30 cellular contexts compared by ENCODE assay signal in the genomic region with DNA sequence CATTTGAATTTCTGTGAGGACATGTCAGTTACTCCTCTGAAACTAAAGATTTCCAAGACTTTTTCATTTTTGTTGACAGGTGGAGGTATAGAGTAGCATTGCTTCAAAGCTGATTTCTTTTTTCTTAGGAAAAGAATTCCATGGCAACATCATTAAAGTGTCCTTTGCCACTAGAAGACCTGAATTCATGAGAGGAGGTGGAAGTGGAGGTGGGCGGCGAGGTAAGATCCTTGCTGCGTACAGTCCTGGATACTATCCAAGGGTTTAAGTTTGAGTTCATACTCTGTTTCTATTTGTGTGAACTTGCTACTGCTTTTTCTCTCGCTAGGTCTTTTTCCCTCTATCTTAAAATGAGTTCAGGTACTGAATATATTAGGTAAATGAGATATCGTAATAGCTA. TPM values are rescaled to one million over a fixed set of nuclear protein-coding genes. Genes with fewer than 3 reads are reported as not detected.
DNase-seq lines count a peak whose midpoint lies in the region; ATAC-seq, FAIRE-seq and TF ChIP-seq lines count a peak whose summit lies in the region.
"Had no signal": no experiment of that assay in that cellular context is flagged by ENCODE, and none has a peak within 500 bp of the region (broad histone marks: within the 10 kb centered on the region; RNA-seq: fewer than 3 reads in every experiment).

No MANE protein-coding gene starts in this region.

- peaks cover 88% of the 10 kb centered on the region for H3K36me3 ChIP-seq in WERI-Rb-1

- H3K4me1 Mint-ChIP-seq in activated CD4-positive, alpha-beta T cell treated with anti-CD3 and anti-CD28 coated beads, Interleukin-2, amount 10 ng/mL, durations not matched to agents 7 days and 5 days = peaks cover 8% of the 10 kb centered on the region
- H3K4me1 Mint-ChIP-seq in natural killer cell (peaks cover 0 to 7% of the 10 kb centered on the region in 2 donors), immature natural killer cell (peaks cover 0 to 6% of the 10 kb centered on the region in 2 donors)
- peaks cover 9 to 11% of the 10 kb centered on the region in 2 donors for H3K4me1 Mint-ChIP-seq in natural killer cell treated with Interleukin-12 subunit alpha and Interleukin-12 subunit beta and Interleukin-15 and Interleukin-18, amount 100 ng/mL, for 72 hours (ENCODE audit: low read depth in 2 of 2)

- no peak for DNase-seq in activated CD4-positive, alpha-beta T cell treated with anti-CD3 and anti-CD28 coated beads, Interleukin-2, amount 10 ng/mL, durations not matched to agents 7 days and 5 days
- DNase-seq in activated CD4-positive, alpha-beta T cell treated with anti-CD3 and anti-CD28 coated beads, Interleukin-2, amount 50 U/mL, for 48 hours = no peak
- no peak for DNase-seq in natural killer cell
- DNase-seq in natural killer cell treated with Interleukin-12 subunit alpha and Interleukin-12 subunit beta and Interleukin-15 and Interleukin-18, amount 100 ng/mL, for 72 hours (ENCODE audit: low spot score) = no peak
- no peak for DNase-seq in immature natural killer cell
- no peak for DNase-seq in HTR-8/SVneo (ENCODE audit: insufficient read length, low spot score)
- DNase-seq in WERI-Rb-1 = no peak
- DNase-seq: 8988T; C1 segment of cervical spinal cord; Calu3; CD8-positive, alpha-beta memory T cell; DMS153; MG63; NCI-H1417; NCI-H1694 treated with DMSO at 0.1 percent for 48 hours; NCI-H2081 treated with DMSO at 0.1 percent for 48 hours; NCI-H2171 treated with DMSO at 0.1 percent for 48 hours; NCI-H524 treated with DMSO at 0.1 percent for 48 hours; NCI-H82; SIG-M5 had no signal

- H3K4me3 ChIP-seq in WERI-Rb-1 (ENCODE audit: low read depth, low read length) = no peak overlapping the region
- H3K4me3 ChIP-seq: HAP-1, K562, MG63 had no signal

- H3K9me3 ChIP-seq in WERI-Rb-1 (ENCODE audit: severe bottlenecking) = no peaks in the 10 kb centered on the region
- H3K9me3 ChIP-seq: HAP-1, MG63 had no signal

- peaks cover 53% of the 10 kb centered on the region for H3K36me3 Mint-ChIP-seq in activated CD4-positive, alpha-beta T cell treated with anti-CD3 and anti-CD28 coated beads, Interleukin-2, amount 10 ng/mL, durations not matched to agents 7 days and 5 days (ENCODE audit: low read depth)
- H3K36me3 Mint-ChIP-seq in natural killer cell (peaks cover 23% of the 10 kb centered on the region), immature natural killer cell (peaks cover 31 to 55% (median 32%) of the 10 kb centered on the region in 3 donors)
- H3K36me3 Mint-ChIP-seq in natural killer cell treated with Interleukin-12 subunit alpha and Interleukin-12 subunit beta and Interleukin-15 and Interleukin-18, amount 100 ng/mL, for 72 hours = peaks cover 34% of the 10 kb centered on the region

- ATAC-seq in natural killer cell (no peak), GM19395 (IDR thresholded peaks at IDR 0.05; ENCODE audit: unreplicated experiment) (no peak)
- ATAC-seq in natural killer cell treated with Interleukin-12 subunit alpha and Interleukin-12 subunit beta and Interleukin-15 and Interleukin-18, amount 100 ng/mL, for 72 hours = no peak
- ATAC-seq: HepG2, K562, Panc1 had no signal

- no peaks in the 10 kb centered on the region for H3K27me3 ChIP-seq in WERI-Rb-1 (ENCODE audit: insufficient read depth, low read depth, severe bottlenecking)
- H3K27me3 ChIP-seq: MG63 had no signal

- no peak overlapping the region for H3K4me3 Mint-ChIP-seq in activated CD4-positive, alpha-beta T cell treated with anti-CD3 and anti-CD28 coated beads, Interleukin-2, amount 10 ng/mL, durations not matched to agents 7 days and 5 days
- no peak overlapping the region for H3K4me3 Mint-ChIP-seq in natural killer cell
- no peak overlapping the region for H3K4me3 Mint-ChIP-seq in natural killer cell treated with Interleukin-12 subunit alpha and Interleukin-12 subunit beta and Interleukin-15 and Interleukin-18, amount 100 ng/mL, for 72 hours
- no peak overlapping the region for H3K4me3 Mint-ChIP-seq in immature natural killer cell

- intact Hi-C loops in natural killer cell (cut with micrococcal nuclease) = no loop called here

- CTCF ChIA-PET in activated CD4-positive, alpha-beta T cell treated with anti-CD3 and anti-CD28 coated beads, Interleukin-2, amount 10 ng/mL, durations not matched to agents 7 days and 5 days (lab: Charles Lee) = interaction anchor here (0.6 to 2.4 kb wide), 7 partner anchors 14 to 1504 kb away, joined by 3 to 8 read pairs (median 3); partner anchors contain the start of gene TAF15

- peak overlapping the region; percentile 58 for H3K27ac Mint-ChIP-seq in activated CD4-positive, alpha-beta T cell treated with anti-CD3 and anti-CD28 coated beads, Interleukin-2, amount 10 ng/mL, durations not matched to agents 7 days and 5 days
- H3K27ac Mint-ChIP-seq in natural killer cell (peak overlapping the region; percentile 20 to 47), immature natural killer cell (peak overlapping the region in 5 of 6 donors; percentile 17 to 73 (median 51))
- H3K27ac Mint-ChIP-seq in natural killer cell treated with Interleukin-12 subunit alpha and Interleukin-12 subunit beta and Interleukin-15 and Interleukin-18, amount 100 ng/mL, for 72 hours = peak overlapping the region in 1 of 2 donors; percentile 61

- POLR2A ChIA-PET in activated CD4-positive, alpha-beta T cell treated with anti-CD3 and anti-CD28 coated beads, Interleukin-2, amount 10 ng/mL, durations not matched to agents 7 days and 5 days (lab: Charles Lee) = interaction anchor here (0.6 kb wide), 1 partner anchor 25 kb away, joined by 3 read pairs; no protein-coding TSS in a partner anchor

- no peaks in the 10 kb centered on the region for H3K9me3 Mint-ChIP-seq in activated CD4-positive, alpha-beta T cell treated with anti-CD3 and anti-CD28 coated beads, Interleukin-2, amount 10 ng/mL, durations not matched to agents 7 days and 5 days
- H3K9me3 Mint-ChIP-seq in natural killer cell (no peaks in the 10 kb centered on the region), immature natural killer cell (no peaks in the 10 kb centered on the region)
- H3K9me3 Mint-ChIP-seq in natural killer cell treated with Interleukin-12 subunit alpha and Interleukin-12 subunit beta and Interleukin-15 and Interleukin-18, amount 100 ng/mL, for 72 hours = no peaks in the 10 kb centered on the region
- H3K9me3 Mint-ChIP-seq: CD8-positive, alpha-beta memory T cell had no signal

- H3K27ac ChIP-seq in WERI-Rb-1 = no peak overlapping the region

- TF ChIP-seq CTCF in natural killer cell (IDR thresholded peaks at IDR 0.05) (no peak), WERI-Rb-1 (IDR thresholded peaks at IDR 0.05; ENCODE audit: low read depth, low read length) (no peak)

- no peak for FAIRE-seq in HTR-8/SVneo (lab: Jason Lieb, UNC)
- FAIRE-seq: G401.6, GM18507, GM19239, HepG2, K562 had no signal

- no peaks in the 10 kb centered on the region for H3K27me3 Mint-ChIP-seq in activated CD4-positive, alpha-beta T cell treated with anti-CD3 and anti-CD28 coated beads, Interleukin-2, amount 10 ng/mL, durations not matched to agents 7 days and 5 days
- H3K27me3 Mint-ChIP-seq in natural killer cell (ENCODE audit: low read depth in 2 of 2) (no peaks in the 10 kb centered on the region), immature natural killer cell (ENCODE audit: low read depth in 3 of 3) (peaks cover 0 to 2% (median 2%) of the 10 kb centered on the region in 3 donors)
- H3K27me3 Mint-ChIP-seq in natural killer cell treated with Interleukin-12 subunit alpha and Interleukin-12 subunit beta and Interleukin-15 and Interleukin-18, amount 100 ng/mL, for 72 hours = no peaks in the 10 kb centered on the region
- H3K27me3 Mint-ChIP-seq: CD8-positive, alpha-beta memory T cell had no signal

RNA-seq across cellular contexts. Expression of gene HEATR9, which starts 26.5 kb away (rescaled TPM):
- total RNA-seq in activated CD4-positive, alpha-beta T cell treated with anti-CD3 and anti-CD28 coated beads, Interleukin-2, amount 10 ng/mL, durations not matched to agents 7 days and 5 days = under 1 TPM; 0.17 to 0.27 TPM
- 10 to 100 TPM in 2 of 3 donors, 1 to 10 TPM in 1; 10.0 to 24.1 (median 15.1) TPM for total RNA-seq in natural killer cell
- total RNA-seq in natural killer cell treated with Interleukin-12 subunit alpha and Interleukin-12 subunit beta and Interleukin-15 and Interleukin-18, amount 100 ng/mL, for 72 hours = 1 to 10 TPM in 1 of 2 donors, under 1 TPM in 1; 0.81 to 2.9 TPM
- polyA plus RNA-seq in immature natural killer cell = under 1 TPM in 2 of 3 donors, not detected in 1; 0.11 to 0.19 TPM
- total RNA-seq: Calu3, Daoy, HepG2, K562, LHCN-M2 had no signal
- polyA plus RNA-seq: HepG2, K562 had no signal

RNA-seq across cellular contexts. Expression of gene TAF15, which starts 33.0 kb away (rescaled TPM):
- 100 to 1,000 TPM; 274 to 311 TPM for total RNA-seq in activated CD4-positive, alpha-beta T cell treated with anti-CD3 and anti-CD28 coated beads, Interleukin-2, amount 10 ng/mL, durations not matched to agents 7 days and 5 days
- total RNA-seq in natural killer cell = 100 to 1,000 TPM; 214 to 253 (median 214) TPM
- 100 to 1,000 TPM; 235 to 249 TPM for total RNA-seq in natural killer cell treated with Interleukin-12 subunit alpha and Interleukin-12 subunit beta and Interleukin-15 and Interleukin-18, amount 100 ng/mL, for 72 hours
- polyA plus RNA-seq in immature natural killer cell = 10 to 100 TPM in 2 of 3 donors, 1 to 10 TPM in 1; 9.4 to 35.5 (median 10.3) TPM

RNA-seq across cellular contexts. Expression of gene CCL5, which starts 37.9 kb away (rescaled TPM):
- 10 to 100 TPM; 68.7 to 81.3 TPM for total RNA-seq in activated CD4-positive, alpha-beta T cell treated with anti-CD3 and anti-CD28 coated beads, Interleukin-2, amount 10 ng/mL, durations not matched to agents 7 days and 5 days
- total RNA-seq in natural killer cell = 1,000 to 10,000 TPM in 1 of 3 donors, 100 to 1,000 TPM in 2; 793 to 1,167 (median 825) TPM
- total RNA-seq in natural killer cell treated with Interleukin-12 subunit alpha and Interleukin-12 subunit beta and Interleukin-15 and Interleukin-18, amount 100 ng/mL, for 72 hours = 100 to 1,000 TPM in 1 of 2 donors, 10 to 100 TPM in 1; 97.5 to 224 TPM
- polyA plus RNA-seq in immature natural killer cell = 1,000 to 10,000 TPM; 1,095 to 2,255 (median 1,960) TPM

RNA-seq across cellular contexts. Expression of gene MMP28, which starts 46.8 kb away (rescaled TPM):
- total RNA-seq in activated CD4-positive, alpha-beta T cell treated with anti-CD3 and anti-CD28 coated beads, Interleukin-2, amount 10 ng/mL, durations not matched to agents 7 days and 5 days = not detected
- total RNA-seq in natural killer cell = 1 to 10 TPM in 1 of 3 donors, not detected in 2; 1.1 TPM
- not detected for total RNA-seq in natural killer cell treated with Interleukin-12 subunit alpha and Interleukin-12 subunit beta and Interleukin-15 and Interleukin-18, amount 100 ng/mL, for 72 hours
- not detected for polyA plus RNA-seq in immature natural killer cell
- total RNA-seq: Calu3; CD8-positive, alpha-beta memory T cell; HepG2; K562; LHCN-M2 had no signal
- polyA plus RNA-seq: CD8-positive, alpha-beta memory T cell; HepG2; K562 had no signal
